Comparison of ENCODE assay signal across 19 cellular contexts in genomic region chr12:77218278-77218677, GRCh38.
A peak's percentile ranks its signal among the peaks of the same experiment; 100 is the strongest.
DNase-seq lines count a peak whose midpoint lies in the region; ATAC-seq and TF ChIP-seq lines count a peak whose summit lies in the region.
"Had no signal": no experiment of that assay in that cellular context is flagged by ENCODE, and none has a peak within 500 bp of the region (broad histone marks: within the 10 kb centered on the region; RNA-seq: fewer than 3 reads in every experiment).

No MANE protein-coding gene starts in this region.

- H3K36me3 Mint-ChIP-seq in stimulated activated effector memory CD8-positive, alpha-beta T cell treated with anti-CD3 and anti-CD28 coated beads, Interleukin-12 subunit alpha, Interleukin-12 subunit beta, amount 100 ng/mL, for 72 hours = no peaks in the 10 kb centered on the region
- H3K36me3 Mint-ChIP-seq in activated naive CD8-positive, alpha-beta T cell treated with anti-CD3 and anti-CD28 coated beads for 36 hours = no peaks in the 10 kb centered on the region

- peaks cover 3% of the 10 kb centered on the region for H3K27me3 Mint-ChIP-seq in activated naive CD8-positive, alpha-beta T cell treated with anti-CD3 and anti-CD28 coated beads for 36 hours
- H3K27me3 Mint-ChIP-seq: activated B cell treated with CpG ODN at 0.5 μM for 24 hours; activated CD4-positive, alpha-beta memory T cell treated with anti-CD3 and anti-CD28 coated beads, Interleukin-2, amount 10 ng/mL, durations not matched to agents 7 days and 5 days; progenitor cell of endocrine pancreas had no signal

- ATAC-seq in GM18907 (IDR thresholded peaks at IDR 0.05; ENCODE audit: unreplicated experiment) = peak; percentile 83
- ATAC-seq in HG02571 (IDR thresholded peaks at IDR 0.05; ENCODE audit: unreplicated experiment) = peak; percentile 54
- peak; percentile 57 for ATAC-seq in HG03565 (IDR thresholded peaks at IDR 0.05; ENCODE audit: unreplicated experiment)
- peak; percentile 24 for ATAC-seq in stimulated activated effector memory CD8-positive, alpha-beta T cell treated with anti-CD3 and anti-CD28 coated beads, Interleukin-12 subunit alpha, Interleukin-12 subunit beta, amount 100 ng/mL, for 72 hours
- ATAC-seq in psoas muscle = no peak
- ATAC-seq: foreskin keratinocyte, lower lobe of right lung had no signal

- no peak overlapping the region for H3K27ac Mint-ChIP-seq in stimulated activated effector memory CD8-positive, alpha-beta T cell treated with anti-CD3 and anti-CD28 coated beads, Interleukin-12 subunit alpha, Interleukin-12 subunit beta, amount 100 ng/mL, for 72 hours
- H3K27ac Mint-ChIP-seq in activated naive CD8-positive, alpha-beta T cell treated with anti-CD3 and anti-CD28 coated beads for 36 hours = no peak overlapping the region
- H3K27ac Mint-ChIP-seq: activated B cell treated with CpG ODN at 0.5 μM for 24 hours; activated CD4-positive, alpha-beta memory T cell treated with anti-CD3 and anti-CD28 coated beads, Interleukin-2, amount 10 ng/mL, durations not matched to agents 7 days and 5 days; activated naive CD4-positive, alpha-beta T cell treated with anti-CD3 and anti-CD28 coated beads for 36 hours; progenitor cell of endocrine pancreas had no signal

- H3K27ac ChIP-seq in psoas muscle = no peak overlapping the region
- H3K27ac ChIP-seq: epithelial cell of prostate, foreskin keratinocyte, lower lobe of right lung had no signal

- TF ChIP-seq CTCF in psoas muscle (IDR thresholded peaks at IDR 0.05) = no peak

- no peaks in the 10 kb centered on the region for H3K36me3 ChIP-seq in psoas muscle (ENCODE audit: insufficient read depth in 1 of 2, low read depth in 1 of 2)
- H3K36me3 ChIP-seq: lower lobe of right lung had no signal

- no peak overlapping the region for H3K4me3 Mint-ChIP-seq in stimulated activated effector memory CD8-positive, alpha-beta T cell treated with anti-CD3 and anti-CD28 coated beads, Interleukin-12 subunit alpha, Interleukin-12 subunit beta, amount 100 ng/mL, for 72 hours
- no peak overlapping the region for H3K4me3 Mint-ChIP-seq in activated naive CD8-positive, alpha-beta T cell treated with anti-CD3 and anti-CD28 coated beads for 36 hours
- H3K4me3 Mint-ChIP-seq: activated B cell treated with CpG ODN at 0.5 μM for 24 hours; activated CD4-positive, alpha-beta memory T cell treated with anti-CD3 and anti-CD28 coated beads, Interleukin-2, amount 10 ng/mL, durations not matched to agents 7 days and 5 days; activated naive CD4-positive, alpha-beta T cell treated with anti-CD3 and anti-CD28 coated beads for 36 hours had no signal

- H3K9me3 Mint-ChIP-seq in stimulated activated effector memory CD8-positive, alpha-beta T cell treated with anti-CD3 and anti-CD28 coated beads, Interleukin-12 subunit alpha, Interleukin-12 subunit beta, amount 100 ng/mL, for 72 hours = no peaks in the 10 kb centered on the region
- H3K9me3 Mint-ChIP-seq in activated naive CD8-positive, alpha-beta T cell treated with anti-CD3 and anti-CD28 coated beads for 36 hours = no peaks in the 10 kb centered on the region
- H3K9me3 Mint-ChIP-seq: activated B cell treated with CpG ODN at 0.5 μM for 24 hours; activated CD4-positive, alpha-beta memory T cell treated with anti-CD3 and anti-CD28 coated beads, Interleukin-2, amount 10 ng/mL, durations not matched to agents 7 days and 5 days; activated naive CD4-positive, alpha-beta T cell treated with anti-CD3 and anti-CD28 coated beads for 36 hours had no signal

- H3K9me3 ChIP-seq in psoas muscle = no peaks in the 10 kb centered on the region
- H3K9me3 ChIP-seq: lower lobe of right lung, SK-N-SH had no signal

- WGBS in psoas muscle, 3 donors = 78 to 80% (median 80%) methylated on average over 7 of the region's 7 CpGs

- H3K4me1 ChIP-seq in psoas muscle = no peaks in the 10 kb centered on the region
- H3K4me1 ChIP-seq: lower lobe of right lung had no signal

- H3K4me3 ChIP-seq in psoas muscle = no peak overlapping the region
- H3K4me3 ChIP-seq: lower lobe of right lung had no signal

- no peaks in the 10 kb centered on the region for H3K4me1 Mint-ChIP-seq in stimulated activated effector memory CD8-positive, alpha-beta T cell treated with anti-CD3 and anti-CD28 coated beads, Interleukin-12 subunit alpha, Interleukin-12 subunit beta, amount 100 ng/mL, for 72 hours
- H3K4me1 Mint-ChIP-seq in activated naive CD8-positive, alpha-beta T cell treated with anti-CD3 and anti-CD28 coated beads for 36 hours = no peaks in the 10 kb centered on the region
- H3K4me1 Mint-ChIP-seq: activated B cell treated with CpG ODN at 0.5 μM for 24 hours; activated CD4-positive, alpha-beta memory T cell treated with anti-CD3 and anti-CD28 coated beads, Interleukin-2, amount 10 ng/mL, durations not matched to agents 7 days and 5 days had no signal

- peaks cover 0 to 2% (median 0%) of the 10 kb centered on the region in 3 donors for H3K27me3 ChIP-seq in psoas muscle (ENCODE audit: insufficient read depth in 3 of 3, low read length in 2 of 3)
- H3K27me3 ChIP-seq: foreskin keratinocyte had no signal

- intact Hi-C loops in psoas muscle (cut with DNase I) = no loop called here

- no peak for DNase-seq in stimulated activated effector memory CD8-positive, alpha-beta T cell treated with anti-CD3 and anti-CD28 coated beads, Interleukin-12 subunit alpha, Interleukin-12 subunit beta, amount 100 ng/mL, for 72 hours (ENCODE audit: low spot score in 2 of 2)
- DNase-seq in psoas muscle (no peak), NCI-H1092 (lab: John Stamatoyannopoulos, UW) (no peak)
- DNase-seq in activated naive CD8-positive, alpha-beta T cell treated with anti-CD3 and anti-CD28 coated beads for 36 hours = no peak
- DNase-seq: activated B cell treated with CpG ODN at 0.5 μM for 24 hours; activated CD4-positive, alpha-beta memory T cell treated with anti-CD3 and anti-CD28 coated beads, Interleukin-2, amount 10 ng/mL, durations not matched to agents 7 days and 5 days; activated naive CD4-positive, alpha-beta T cell treated with anti-CD3 and anti-CD28 coated beads for 36 hours; cerebellar nuclear complex; foreskin keratinocyte; HCEC 1CT; lower lobe of right lung; NCI-H1930; SK-N-SH; stimulated activated naive CD4-positive, alpha-beta T cell had no signal

Comparison
In these comparisons a context has a peak if more than half of its experiments do, and no peak if none do; other contexts are left out.
1. ATAC-seq: peak in GM18907 (single experiment), HG02571 (single experiment), HG03565 (single experiment) and stimulated activated effector memory CD8-positive, alpha-beta T cell treated with anti-CD3 and anti-CD28 coated beads, Interleukin-12 subunit alpha, Interleukin-12 subunit beta, amount 100 ng/mL, for 72 hours (single experiment); none in psoas muscle (0 of 4).